In genomic region chr5:96143450-96143849, GRCh38 we compare ENCODE assay signal across 24 cellular contexts.
A peak's percentile ranks its signal among the peaks of the same experiment; 100 is the strongest.
DNase-seq lines count a peak whose midpoint lies in the region; TF ChIP-seq lines count a peak whose summit lies in the region.
"Had no signal": no experiment of that assay in that cellular context is flagged by ENCODE, and none has a peak within 500 bp of the region (broad histone marks: within the 10 kb centered on the region; RNA-seq: fewer than 3 reads in every experiment).

No MANE protein-coding gene starts in this region.

- H3K4me1 Mint-ChIP-seq in MCF 10A (ENCODE audit: insufficient read depth, unreplicated experiment) (peaks cover 12% of the 10 kb centered on the region), Caco-2 (ENCODE audit: low read depth, unreplicated experiment) (peaks cover 13% of the 10 kb centered on the region)
- H3K4me1 Mint-ChIP-seq: naive thymus-derived CD8-positive, alpha-beta T cell; stimulated activated naive CD8-positive, alpha-beta T cell treated with anti-CD3 and anti-CD28 coated beads, Interleukin-15, amount 100 ng/mL, for 72 hours had no signal

- H3K9me3 ChIP-seq in breast epithelium (no peaks in the 10 kb centered on the region), PC-9 (ENCODE audit: insufficient read depth, low read depth) (peaks cover 6% of the 10 kb centered on the region), spleen (no peaks in the 10 kb centered on the region), Caco-2 (no peaks in the 10 kb centered on the region)
- H3K9me3 ChIP-seq: ascending aorta, sigmoid colon, SJCRH30 had no signal

- no peak overlapping the region for H3K27ac ChIP-seq in breast epithelium
- H3K27ac ChIP-seq in PC-9 = no peak overlapping the region
- H3K27ac ChIP-seq in spleen = no peak overlapping the region
- H3K27ac ChIP-seq: ascending aorta, parathyroid adenoma, SJCRH30 had no signal

- BruUV-seq in MCF 10A (replicated peaks; lab: Mats Ljungman, UMichigan) = no TSS peak
- no TSS peak for BruUV-seq in PC-9 (replicated peaks; lab: Mats Ljungman, UMichigan)
- BruUV-seq in Caco-2 (replicated peaks; lab: Mats Ljungman, UMichigan) = no TSS peak

- 0 out of 2 replicates have a peak overlapping the region, but pooled peaks have one; percentile 55 for H3K4me2 ChIP-seq in PC-9

- H3K4me3 ChIP-seq in breast epithelium = no peak overlapping the region
- no peak overlapping the region for H3K4me3 ChIP-seq in PC-9
- no peak overlapping the region for H3K4me3 ChIP-seq in spleen
- no peak overlapping the region for H3K4me3 ChIP-seq in Caco-2 (ENCODE audit: low read depth, low read length)
- H3K4me3 ChIP-seq: ascending aorta, sigmoid colon, SJCRH30 had no signal

- H3K4me1 ChIP-seq in breast epithelium (no peaks in the 10 kb centered on the region), PC-9 (replicated peaks; ENCODE audit: insufficient read depth) (peaks cover 43% of the 10 kb centered on the region), spleen (no peaks in the 10 kb centered on the region), Caco-2 (peaks cover 7% of the 10 kb centered on the region; the same call in 1 of the 2 replicates)
- H3K4me1 ChIP-seq: parathyroid adenoma, SJCRH30 had no signal

- WGBS in spleen, 5 donors = 86 to 99% (median 90%) methylated on average over 2 of the region's 2 CpGs

- H3K9me2 ChIP-seq in PC-9 (ENCODE audit: insufficient read depth) = no peaks in the 10 kb centered on the region

- H3K36me3 Mint-ChIP-seq in MCF 10A (ENCODE audit: insufficient read depth, unreplicated experiment) (no peaks in the 10 kb centered on the region), Caco-2 (ENCODE audit: insufficient read depth, unreplicated experiment) (no peaks in the 10 kb centered on the region)
- H3K36me3 Mint-ChIP-seq: naive thymus-derived CD8-positive, alpha-beta T cell; type B pancreatic cell had no signal

- peaks cover 18% of the 10 kb centered on the region for H3F3A ChIP-seq in PC-9 (ENCODE audit: insufficient read depth, low read depth)

- TF ChIP-seq CTCF in MCF 10A (IDR thresholded peaks at IDR 0.05; ENCODE audit: unreplicated experiment) = no peak
- no peak for TF ChIP-seq CTCF in breast epithelium (IDR thresholded peaks at IDR 0.05)
- no peak for TF ChIP-seq CTCF in PC-9 (conservative IDR thresholded peaks at IDR 0.05)
- TF ChIP-seq CTCF in spleen (IDR thresholded peaks at IDR 0.05 in 8 of 11, conservative IDR thresholded peaks at IDR 0.05 in 3 of 11) = no peak
- TF ChIP-seq CTCF in Caco-2 (IDR thresholded peaks at IDR 0.05; ENCODE audit: insufficient read depth in 1 of 2, low read depth in 1 of 2, low read length in 1 of 2, severe bottlenecking in 1 of 2, unreplicated experiment in 1 of 2) = no peak

- H3K27me3 Mint-ChIP-seq in MCF 10A (ENCODE audit: insufficient read depth, unreplicated experiment) (no peaks in the 10 kb centered on the region), Caco-2 (ENCODE audit: insufficient read depth, unreplicated experiment) (no peaks in the 10 kb centered on the region)
- H3K27me3 Mint-ChIP-seq: activated CD4-positive, alpha-beta memory T cell treated with anti-CD3 and anti-CD28 coated beads, Interleukin-2, amount 10 ng/mL, durations not matched to agents 7 days and 5 days; type B pancreatic cell had no signal

- DNase-seq in MCF 10A (ENCODE audit: unreplicated experiment) (no peak), breast epithelium (ENCODE audit: low spot score in 2 of 2) (no peak), PC-9 (peak in 1 of 2 experiments; percentile 66), fibroblast of peridontal ligament (ENCODE audit: extremely low read depth) (peak; percentile 78), mucosa of gallbladder (ENCODE audit: low spot score) (no peak), spleen (no peak), NCI-H2196 (lab: John Stamatoyannopoulos, UW; ENCODE audit: unreplicated experiment) (no peak), Caco-2 (no peak)
- DNase-seq: activated CD4-positive, alpha-beta memory T cell treated with anti-CD3 and anti-CD28 coated beads, Interleukin-2, amount 10 ng/mL, durations not matched to agents 7 days and 5 days; activated naive CD4-positive, alpha-beta T cell treated with anti-CD3 and anti-CD28 coated beads, Interleukin-2, amount 50 U/mL, for 16 hours; activated T-cell treated with anti-CD3 and anti-CD28 coated beads, Interleukin-2, amount 50 U/mL, for 48 hours; effector CD8-positive, alpha-beta T cell; naive thymus-derived CD8-positive, alpha-beta T cell; NCI-H1105; NCI-H2081 treated with DMSO at 0.1 percent for 48 hours; NCI-H526 treated with DMSO at 0.1 percent for 48 hours; sigmoid colon; SJCRH30; stimulated activated CD4-positive, alpha-beta T cell treated with anti-CD3 and anti-CD28 coated beads, Interleukin-2, amount 100 ng/mL, for 24 hours; stimulated activated naive CD8-positive, alpha-beta T cell treated with anti-CD3 and anti-CD28 coated beads, Interleukin-15, amount 100 ng/mL, for 72 hours; T-helper 2 cell had no signal

- H3K27ac Mint-ChIP-seq in MCF 10A (ENCODE audit: low read depth, unreplicated experiment) (peak overlapping the region; percentile 23), Caco-2 (ENCODE audit: unreplicated experiment) (no peak overlapping the region)
- H3K27ac Mint-ChIP-seq: activated CD4-positive, alpha-beta memory T cell treated with anti-CD3 and anti-CD28 coated beads, Interleukin-2, amount 10 ng/mL, durations not matched to agents 7 days and 5 days; naive thymus-derived CD8-positive, alpha-beta T cell; stimulated activated naive CD8-positive, alpha-beta T cell treated with anti-CD3 and anti-CD28 coated beads, Interleukin-15, amount 100 ng/mL, for 72 hours; type B pancreatic cell had no signal

- H2AFZ ChIP-seq in PC-9 = 0 out of 2 replicates have a peak overlapping the region, but pooled peaks have one; percentile 59
- H2AFZ ChIP-seq: parathyroid adenoma had no signal

- POLR2A ChIA-PET in MCF 10A (lab: Yijun Ruan, JAX) (interaction anchor here (1.3 to 7.4 kb wide), 5 partner anchors 16 to 183 kb away, joined by 4 to 41 read pairs (median 11); partner anchors contain the start of gene ELL2), PC-9 (lab: Charles Lee; ENCODE audit: unreplicated experiment) (no interaction called here), Caco-2 (lab: Charles Lee) (no interaction called here)

- intact Hi-C loops in MCF 10A (cut with micrococcal nuclease) = no loop called here
- intact Hi-C loops in breast epithelium (cut with DNase I; ENCODE audit: low total_unique reads) = no loop called here
- intact Hi-C loops in PC-9 (cut with micrococcal nuclease; ENCODE audit: unreplicated experiment) = no loop called here
- intact Hi-C loops in spleen (cut with DNase I; ENCODE audit: low total_unique reads) = no loop called here
- intact Hi-C loops in Caco-2 (cut with micrococcal nuclease; ENCODE audit: unreplicated experiment) = no loop called here

- no peaks in the 10 kb centered on the region for H3K9me3 Mint-ChIP-seq in MCF 10A (ENCODE audit: unreplicated experiment)
- no peaks in the 10 kb centered on the region for H3K9me3 Mint-ChIP-seq in Caco-2 (ENCODE audit: unreplicated experiment)
- H3K9me3 Mint-ChIP-seq: activated CD4-positive, alpha-beta memory T cell treated with anti-CD3 and anti-CD28 coated beads, Interleukin-2, amount 10 ng/mL, durations not matched to agents 7 days and 5 days; naive thymus-derived CD8-positive, alpha-beta T cell; stimulated activated naive CD8-positive, alpha-beta T cell treated with anti-CD3 and anti-CD28 coated beads, Interleukin-15, amount 100 ng/mL, for 72 hours; type B pancreatic cell had no signal

- no peak for TF ChIP-seq POLR2A in breast epithelium (IDR thresholded peaks at IDR 0.05)
- TF ChIP-seq POLR2A in spleen (IDR thresholded peaks at IDR 0.05) = no peak

- no peak overlapping the region for H3K4me3 Mint-ChIP-seq in MCF 10A (ENCODE audit: unreplicated experiment)
- no peak overlapping the region for H3K4me3 Mint-ChIP-seq in Caco-2 (ENCODE audit: unreplicated experiment)
- H3K4me3 Mint-ChIP-seq: activated CD4-positive, alpha-beta memory T cell treated with anti-CD3 and anti-CD28 coated beads, Interleukin-2, amount 10 ng/mL, durations not matched to agents 7 days and 5 days; naive thymus-derived CD8-positive, alpha-beta T cell; stimulated activated naive CD8-positive, alpha-beta T cell treated with anti-CD3 and anti-CD28 coated beads, Interleukin-15, amount 100 ng/mL, for 72 hours; type B pancreatic cell had no signal

- H4K20me1 ChIP-seq in PC-9 (ENCODE audit: insufficient read depth) = no peaks in the 10 kb centered on the region

- H3K36me3 ChIP-seq in breast epithelium (no peaks in the 10 kb centered on the region), PC-9 (ENCODE audit: low read depth) (no peaks in the 10 kb centered on the region), spleen (no peaks in the 10 kb centered on the region), Caco-2 (ENCODE audit: control insufficient read depth, insufficient read depth, low read length) (no peaks in the 10 kb centered on the region)
- H3K36me3 ChIP-seq: ascending aorta, sigmoid colon, SJCRH30 had no signal

- no peaks in the 10 kb centered on the region for H3K79me2 ChIP-seq in PC-9 (ENCODE audit: low read depth)
- H3K79me2 ChIP-seq: parathyroid adenoma had no signal

- H3K27me3 ChIP-seq in breast epithelium (no peaks in the 10 kb centered on the region), PC-9 (ENCODE audit: insufficient read depth, low read depth) (no peaks in the 10 kb centered on the region), spleen (replicated peaks in 1 of 7) (no peaks in the 10 kb centered on the region), Caco-2 (replicated peaks; ENCODE audit: control insufficient read depth, insufficient read depth, low read length) (no peaks in the 10 kb centered on the region)
- H3K27me3 ChIP-seq: ascending aorta, sigmoid colon, SJCRH30 had no signal

- CTCF ChIA-PET in MCF 10A (lab: Yijun Ruan, JAX) (interaction anchor here (1.0 kb wide), 1 partner anchor 194 kb away, joined by 3 read pairs; no protein-coding TSS in a partner anchor), PC-9 (lab: Charles Lee) (no interaction called here), Caco-2 (lab: Charles Lee) (no interaction called here)
